ENCODE assay signal across 23 cellular contexts in genomic region chr11:103367650-103368049, GRCh38.
"Had no signal": no experiment of that assay in that cellular context is flagged by ENCODE, and none has a peak within 500 bp of the region (broad histone marks: within the 10 kb centered on the region; RNA-seq: fewer than 3 reads in every experiment).

No MANE protein-coding gene starts in this region.

- H3K4me3 ChIP-seq: adrenal gland, ascending aorta, dorsolateral prefrontal cortex, esophagus squamous epithelium, hepatocyte, pancreas, upper lobe of left lung had no signal

- H3K4me1 ChIP-seq: adrenal gland, ascending aorta, esophagus squamous epithelium, pancreas, upper lobe of left lung had no signal

- H3K9me3 Mint-ChIP-seq: activated T-helper 1 cell treated with anti-CD3 and anti-CD28 coated beads, Interleukin-12 subunit alpha, Interleukin-12 subunit beta, Interleukin-2, Interleukin-4 antibody, amounts not matched to agents 30 ng/mL and 10 ng/mL and 1 ng/mL, durations not matched to agents 14 hours and 24 hours and 36 hours; effector memory CD8-positive, alpha-beta T cell had no signal

- H2AFZ ChIP-seq: hepatocyte had no signal

- H3K27me3 Mint-ChIP-seq: effector memory CD8-positive, alpha-beta T cell; natural killer cell treated with Interleukin-12 subunit alpha and Interleukin-12 subunit beta and Interleukin-15 and Interleukin-18, amount 100 ng/mL, for 72 hours had no signal

- H3K9me3 ChIP-seq: adrenal gland, esophagus squamous epithelium, pancreas, upper lobe of left lung had no signal

- H3K36me3 Mint-ChIP-seq: activated naive CD4-positive, alpha-beta T cell treated with anti-CD3 and anti-CD28 coated beads, Interleukin-2, amount 50 U/mL, for 72 hours had no signal

- H3K27ac Mint-ChIP-seq: activated CD8-positive, alpha-beta T cell treated with anti-CD3 and anti-CD28 coated beads, Interleukin-2, amount 10 ng/mL, durations not matched to agents 7 days and 5 days; activated naive CD4-positive, alpha-beta T cell treated with anti-CD3 and anti-CD28 coated beads, Interleukin-2, amount 50 U/mL, for 72 hours; activated T-helper 1 cell treated with anti-CD3 and anti-CD28 coated beads, Interleukin-12 subunit alpha, Interleukin-12 subunit beta, Interleukin-2, Interleukin-4 antibody, amounts not matched to agents 30 ng/mL and 10 ng/mL and 1 ng/mL, durations not matched to agents 14 hours and 24 hours and 36 hours; effector memory CD8-positive, alpha-beta T cell; natural killer cell treated with Interleukin-12 subunit alpha and Interleukin-12 subunit beta and Interleukin-15 and Interleukin-18, amount 100 ng/mL, for 72 hours had no signal

- H3K4me3 Mint-ChIP-seq: activated CD8-positive, alpha-beta T cell treated with anti-CD3 and anti-CD28 coated beads, Interleukin-2, amount 10 ng/mL, durations not matched to agents 7 days and 5 days; activated T-helper 1 cell treated with anti-CD3 and anti-CD28 coated beads, Interleukin-12 subunit alpha, Interleukin-12 subunit beta, Interleukin-2, Interleukin-4 antibody, amounts not matched to agents 30 ng/mL and 10 ng/mL and 1 ng/mL, durations not matched to agents 14 hours and 24 hours and 36 hours; effector memory CD8-positive, alpha-beta T cell; natural killer cell treated with Interleukin-12 subunit alpha and Interleukin-12 subunit beta and Interleukin-15 and Interleukin-18, amount 100 ng/mL, for 72 hours had no signal

- H3K27ac ChIP-seq: adrenal gland, ascending aorta, dorsolateral prefrontal cortex, esophagus squamous epithelium, hepatocyte, pancreas, upper lobe of left lung had no signal

- DNase-seq: activated CD4-positive, alpha-beta T cell treated with anti-CD3 and anti-CD28 coated beads for 1 hour; activated CD4-positive, alpha-beta T cell treated with anti-CD3 and anti-CD28 coated beads, Interleukin-2, amount 50 U/mL, for 1 hour; activated CD8-positive, alpha-beta T cell treated with anti-CD3 and anti-CD28 coated beads, Interleukin-2, amount 10 ng/mL, durations not matched to agents 7 days and 5 days; activated gamma-delta T cell treated with Interleukin-2 at 50 U/mL for 16 hours; adrenal gland; central memory CD4-positive, alpha-beta T cell; dorsolateral prefrontal cortex; effector memory CD8-positive, alpha-beta T cell; esophagus squamous epithelium; foreskin melanocyte; glutamatergic neuron; pancreas; right cardiac atrium; stimulated activated CD4-positive, alpha-beta T cell treated with anti-CD3 and anti-CD28 coated beads, Interleukin-4, amount 100 ng/mL, for 24 hours; stimulated activated naive CD4-positive, alpha-beta T cell treated with Interleukin-2 at 50 U/mL for 16 hours; T-helper 1 cell; upper lobe of left lung had no signal

- H3K27me3 ChIP-seq: adrenal gland, ascending aorta, dorsolateral prefrontal cortex, esophagus squamous epithelium, hepatocyte, pancreas, upper lobe of left lung had no signal

- H3K79me2 ChIP-seq: hepatocyte had no signal

- H3K36me3 ChIP-seq: adrenal gland, pancreas had no signal

- H3K4me2 ChIP-seq: hepatocyte had no signal

- FAIRE-seq: colon, pancreas had no signal
